7 cellular contexts compared by ENCODE assay signal in the genomic region with DNA sequence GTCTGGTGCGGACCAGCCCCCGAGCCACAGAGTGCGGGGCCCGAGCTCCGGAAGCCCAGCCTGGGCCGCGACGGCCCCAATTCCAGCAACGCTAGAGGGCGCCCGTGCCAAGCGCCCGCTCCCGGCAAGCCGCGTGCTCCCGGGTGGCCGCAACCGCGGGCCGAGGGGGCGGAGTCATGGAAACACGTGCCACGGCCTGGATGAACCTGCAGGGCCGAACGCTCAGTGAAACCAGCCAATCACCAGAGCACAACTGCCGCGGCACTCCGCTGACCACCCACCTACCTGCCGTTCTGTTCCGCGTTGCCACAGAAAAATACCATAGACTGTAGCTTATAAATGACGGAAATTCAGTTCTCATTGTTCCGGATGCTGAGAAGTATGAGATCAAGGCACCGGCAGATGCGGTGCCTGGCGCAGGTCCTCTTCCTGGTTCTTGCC.
DNase-seq lines count a peak whose midpoint lies in the region; ATAC-seq and TF ChIP-seq lines count a peak whose summit lies in the region.

No MANE protein-coding gene starts in this region.

- no peaks in the 10 kb centered on the region for H3K4me1 ChIP-seq in mucosa of descending colon (ENCODE audit: low read depth)

- H3K36me3 Mint-ChIP-seq in endothelial cell (ENCODE audit: low read depth, unreplicated experiment) = peaks cover 3% of the 10 kb centered on the region

- no peaks in the 10 kb centered on the region for H3K9me3 ChIP-seq in mucosa of descending colon

- ATAC-seq in mucosa of descending colon (peak; percentile 77), HG02642 (IDR thresholded peaks at IDR 0.05; ENCODE audit: poor library complexity, unreplicated experiment) (no peak)

- peak; percentile 72 for TF ChIP-seq CTCF in endothelial cell (IDR thresholded peaks at IDR 0.05; ENCODE audit: unreplicated experiment)
- TF ChIP-seq CTCF in mucosa of descending colon (IDR thresholded peaks at IDR 0.05) = peak; percentile 89

- peak; percentile 43 for DNase-seq in HuH-7.5 (ENCODE audit: low spot score)
- peak; percentile 7 for DNase-seq in activated CD8-positive, alpha-beta memory T cell treated with anti-CD3 and anti-CD28 coated beads, Interleukin-2, amount 50 U/mL, for 1 hour (ENCODE audit: extremely low read depth)
- peak; percentile 77 for DNase-seq in endothelial cell (ENCODE audit: low spot score)
- peak; percentile 74 to 89 (median 74) for DNase-seq in mucosa of descending colon
- peak; percentile 42 to 52 for DNase-seq in stimulated activated CD8-positive, alpha-beta memory T cell treated with anti-CD3 and anti-CD28 coated beads, Interleukin-4, amount 100 ng/mL, for 4 hours (ENCODE audit: low read depth in 2 of 2, low spot score in 1 of 2)
- DNase-seq in NCI-H1436 (lab: John Stamatoyannopoulos, UW) = no peak

- no peak overlapping the region for H3K4me3 Mint-ChIP-seq in endothelial cell (ENCODE audit: unreplicated experiment)

- H3K4me1 Mint-ChIP-seq in endothelial cell (ENCODE audit: unreplicated experiment) = peaks cover 16% of the 10 kb centered on the region

- no peaks in the 10 kb centered on the region for H3K36me3 ChIP-seq in mucosa of descending colon (ENCODE audit: low read depth)

- H3K27me3 Mint-ChIP-seq in endothelial cell (ENCODE audit: unreplicated experiment) = peaks cover 5% of the 10 kb centered on the region

- H3K4me3 ChIP-seq in mucosa of descending colon = no peak overlapping the region

- no peak overlapping the region for H3K27ac Mint-ChIP-seq in endothelial cell (ENCODE audit: unreplicated experiment)

- no peaks in the 10 kb centered on the region for H3K9me3 Mint-ChIP-seq in endothelial cell (ENCODE audit: unreplicated experiment)

- intact Hi-C loops in mucosa of descending colon (cut with DNase I, micrococcal nuclease) = no loop called here
